ENCODE assay signal across 8 cellular contexts in the genomic region with DNA sequence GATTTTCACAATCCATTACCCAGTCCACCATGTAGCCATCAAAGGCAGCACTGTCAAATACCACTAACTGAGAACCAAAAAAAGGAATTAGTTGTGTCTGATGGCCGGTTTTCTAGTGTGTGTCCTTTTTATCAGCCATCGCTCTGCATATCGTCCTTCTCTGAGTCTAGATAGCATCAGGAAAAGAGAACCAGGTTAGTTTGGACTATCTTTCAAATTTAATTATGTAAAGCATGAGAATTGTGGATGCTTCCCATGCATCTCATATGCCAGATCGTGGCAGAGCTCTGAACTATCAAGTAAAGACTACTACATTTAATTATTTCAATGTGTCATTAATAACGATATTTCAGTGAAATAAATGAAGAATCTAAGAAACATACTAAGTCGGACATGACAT.
"Had no signal": no experiment of that assay in that cellular context is flagged by ENCODE, and none has a peak within 500 bp of the region (broad histone marks: within the 10 kb centered on the region; RNA-seq: fewer than 3 reads in every experiment).

No MANE protein-coding gene starts in this region.

- H3K4me1 ChIP-seq: HAP-1 had no signal

- ATAC-seq: HCT116, HepG2 had no signal

- DNase-seq: GM23248, GOT3, H7, HFFc6 had no signal

- H3K36me3 ChIP-seq: HAP-1 had no signal

- H2AFZ ChIP-seq: GM23248 had no signal

- H3K27ac ChIP-seq: GM23248, HL-60 had no signal

- H3K9ac ChIP-seq: GM23248 had no signal

- H3K9me3 ChIP-seq: HAP-1 had no signal

- H3K4me3 ChIP-seq: GM23248, HAP-1 had no signal
